In genomic region chr3:11603628-11604027, GRCh38 we compare ENCODE assay signal across 9 cellular contexts. TPM values are rescaled to one million over a fixed set of nuclear protein-coding genes. Genes with fewer than 3 reads are reported as not detected.
DNase-seq lines count a peak whose midpoint lies in the region; ATAC-seq, FAIRE-seq and TF ChIP-seq lines count a peak whose summit lies in the region.
"Had no signal": no experiment of that assay in that cellular context is flagged by ENCODE, and none has a peak within 500 bp of the region (broad histone marks: within the 10 kb centered on the region; RNA-seq: fewer than 3 reads in every experiment).

No MANE protein-coding gene starts in this region.

- peak overlapping the region; percentile 72; the same call in 1 of the 2 replicates for H3K27ac ChIP-seq in HUES6 (ENCODE audit: low read depth, low read length)
- H3K27ac ChIP-seq in K562 (ENCODE audit: extremely low read depth, low read depth, low read length), result no peak overlapping the region
- peak overlapping the region; percentile 60 for H3K27ac ChIP-seq in stomach smooth muscle (ENCODE audit: low read length)

- in situ Hi-C loops in K562 (cut with MboI), result no loop called here
- in situ Hi-C loops in HAP-1 (cut with MboI; ENCODE audit: low sequenced_read_pairs), result no loop called here

- no peak overlapping the region for H3K4me3 ChIP-seq in HUES6 (ENCODE audit: low read depth, low read length)
- H3K4me3 ChIP-seq in K562, result no peak overlapping the region
- H3K4me3 ChIP-seq in stomach smooth muscle (ENCODE audit: low read length in 2 of 2), result no peak overlapping the region
- H3K4me3 ChIP-seq in HAP-1, result no peak overlapping the region

- no peak overlapping the region for H3K4me2 ChIP-seq in K562 (ENCODE audit: insufficient read depth, low read length)

- H3K9me3 ChIP-seq in HUES6 (ENCODE audit: control insufficient read depth, insufficient read depth, low read depth, low read length) (no peaks in the 10 kb centered on the region), K562 (replicated peaks; ENCODE audit: control insufficient read depth, insufficient read depth, low read depth, low read length) (no peaks in the 10 kb centered on the region), stomach smooth muscle (ENCODE audit: control insufficient read depth in 2 of 2, low read length in 2 of 2) (no peaks in the 10 kb centered on the region), HAP-1 (no peaks in the 10 kb centered on the region)

- CTCF ChIA-PET in K562 (lab: Yijun Ruan, JAX; ENCODE audit: low intra/inter-chr PET ratio), result no interaction called here

- H4K20me1 ChIP-seq in K562 (replicated peaks; ENCODE audit: control insufficient read depth, insufficient read depth, low read length), result no peaks in the 10 kb centered on the region

- H3K4me1 ChIP-seq in HUES6 (ENCODE audit: control insufficient read depth, insufficient read depth, low read length), result peaks cover 64% of the 10 kb centered on the region
- peaks cover 8 to 13% of the 10 kb centered on the region in 2 experiments; a peak in 4 of 5 replicates for H3K4me1 ChIP-seq in K562 (replicated peaks in 1 of 2; ENCODE audit: control insufficient read depth in 2 of 2, insufficient read depth in 2 of 2, low read length in 2 of 2)
- peaks cover 49% of the 10 kb centered on the region for H3K4me1 ChIP-seq in stomach smooth muscle (ENCODE audit: control insufficient read depth, insufficient read depth, low read length)
- peaks cover 9% of the 10 kb centered on the region for H3K4me1 ChIP-seq in HAP-1

- FAIRE-seq in K562 (lab: Jason Lieb, UNC), result no peak

- H3K9ac ChIP-seq in HUES6 (ENCODE audit: low read length) (no peak overlapping the region), K562 (ENCODE audit: insufficient read depth in 1 of 2, low read depth in 2 of 2, low read length in 2 of 2) (no peak overlapping the region), stomach smooth muscle (ENCODE audit: low read length in 2 of 2) (no peak overlapping the region)

- no peaks in the 10 kb centered on the region for H3K9me1 ChIP-seq in K562 (ENCODE audit: control insufficient read depth, insufficient read depth, low read length)

- POLR2A ChIA-PET in K562 (lab: Yijun Ruan, JAX), result interaction anchor here (0.7 kb wide), 1 partner anchor 101 kb away, joined by 4 read pairs; no protein-coding TSS in a partner anchor

- no TSS peak for BruUV-seq in K562 (replicated peaks; lab: Mats Ljungman, UMichigan)

- peaks cover 13% of the 10 kb centered on the region for H3K79me2 ChIP-seq in K562 (ENCODE audit: control insufficient read depth, insufficient read depth, low read length)

- no peak for TF ChIP-seq CTCF in K562 (IDR thresholded peaks at IDR 0.05 in 2 of 3, conservative IDR thresholded peaks at IDR 0.05 in 1 of 3; ENCODE audit: insufficient read depth in 2 of 3, low read depth in 1 of 3, low read length in 3 of 3)

- H3K36me3 ChIP-seq in HUES6 (ENCODE audit: control insufficient read depth, insufficient read depth, low read length), result peaks cover 8% of the 10 kb centered on the region; the same call in 1 of the 2 replicates
- H3K36me3 ChIP-seq in K562 (ENCODE audit: control insufficient read depth, insufficient read depth, low read length), result peaks cover 5% of the 10 kb centered on the region; the same call in 2 of the 3 replicates
- H3K36me3 ChIP-seq in stomach smooth muscle (ENCODE audit: control insufficient read depth in 2 of 2, insufficient read depth in 2 of 2, low read length in 2 of 2), result peaks cover 0 to 4% of the 10 kb centered on the region in 2 donors
- no peaks in the 10 kb centered on the region; the same call in 1 of the 2 replicates for H3K36me3 ChIP-seq in HAP-1 (replicated peaks)

- 65% methylated on average over 9 of the region's 9 CpGs for WGBS in K562 (ENCODE audit: insufficient coverage, low coverage, missing lambda C conversion rate)

- no peak for DNase-seq in K562 (ENCODE audit: extremely low read depth in 1 of 4, low spot score in 3 of 4)
- peak; percentile 36 for DNase-seq in kidney glomerular epithelial cell (lab: John Stamatoyannopoulos, UW)
- DNase-seq in glomerular visceral epithelial cell (ENCODE audit: extremely low spot score), result no peak
- no peak for DNase-seq in HAP-1 (ENCODE audit: low spot score in 2 of 2)
- no peak for DNase-seq in NK-92 (lab: John Stamatoyannopoulos, UW; ENCODE audit: unreplicated experiment)
- DNase-seq in D341Med (ENCODE audit: low spot score), result no peak
- DNase-seq: NCI-H2107 had no signal

- no peak for TF ChIP-seq POLR2A in K562 (conservative IDR thresholded peaks at IDR 0.05)

- no peak for TF ChIP-seq RAD21 in K562 (CRISPR knock-in tag; conservative IDR thresholded peaks at IDR 0.05 in 1 of 2, IDR thresholded peaks at IDR 0.05 in 1 of 2)

- no peaks in the 10 kb centered on the region for H3K27me3 ChIP-seq in HUES6 (ENCODE audit: control insufficient read depth, insufficient read depth, low read length)
- no peaks in the 10 kb centered on the region for H3K27me3 ChIP-seq in K562 (ENCODE audit: control insufficient read depth in 2 of 2, insufficient read depth in 2 of 2, low read length in 2 of 2)
- no peaks in the 10 kb centered on the region for H3K27me3 ChIP-seq in stomach smooth muscle (ENCODE audit: control insufficient read depth in 1 of 2, insufficient read depth in 2 of 2, low read length in 2 of 2)
- no peaks in the 10 kb centered on the region for H3K27me3 ChIP-seq in HAP-1 (ENCODE audit: low read depth)

- intact Hi-C loops in K562 (cut with micrococcal nuclease), result no loop called here

- H2AFZ ChIP-seq in K562 (ENCODE audit: low read depth, low read length), result no peak overlapping the region

- TF ChIP-seq EP300 in K562 (IDR thresholded peaks at IDR 0.05; ENCODE audit: low read length), result no peak

- no peak for ATAC-seq in K562

TF ChIP-seq in K562, 482 proteins besides CTCF, POLR2A, EP300 and RAD21:
- TF ChIP-seq, protein P1, sequence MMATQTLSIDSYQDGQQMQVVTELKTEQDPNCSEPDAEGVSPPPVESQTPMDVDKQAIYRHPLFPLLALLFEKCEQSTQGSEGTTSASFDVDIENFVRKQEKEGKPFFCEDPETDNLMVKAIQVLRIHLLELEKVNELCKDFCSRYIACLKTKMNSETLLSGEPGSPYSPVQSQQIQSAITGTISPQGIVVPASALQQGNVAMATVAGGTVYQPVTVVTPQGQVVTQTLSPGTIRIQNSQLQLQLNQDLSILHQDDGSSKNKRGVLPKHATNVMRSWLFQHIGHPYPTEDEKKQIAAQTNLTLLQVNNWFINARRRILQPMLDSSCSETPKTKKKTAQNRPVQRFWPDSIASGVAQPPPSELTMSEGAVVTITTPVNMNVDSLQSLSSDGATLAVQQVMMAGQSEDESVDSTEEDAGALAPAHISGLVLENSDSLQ (IDR thresholded peaks at IDR 0.05), result 0 out of 2 replicates have a peak, but pooled peaks have one; percentile 17
- TF ChIP-seq ZNF324 (CRISPR knock-in tag; IDR thresholded peaks at IDR 0.05) (no peak), CEBPG (CRISPR knock-in tag; IDR thresholded peaks at IDR 0.05) (peak; percentile 50; the same call in 1 of the 2 replicates), CEBPG (tag; conservative IDR thresholded peaks at IDR 0.05 in 1 of 2, IDR thresholded peaks at IDR 0.05 in 1 of 2) (no peak), RFX1 (IDR thresholded peaks at IDR 0.05) (peak; percentile 31), ETV6 (IDR thresholded peaks at IDR 0.05; ENCODE audit: borderline replicate concordance in 1 of 2, low read depth in 2 of 2, low read length in 1 of 2) (no peak), ETV6 (CRISPR knock-in tag; IDR thresholded peaks at IDR 0.05; ENCODE audit: borderline replicate concordance) (no peak)
- TF ChIP-seq, protein P2, sequence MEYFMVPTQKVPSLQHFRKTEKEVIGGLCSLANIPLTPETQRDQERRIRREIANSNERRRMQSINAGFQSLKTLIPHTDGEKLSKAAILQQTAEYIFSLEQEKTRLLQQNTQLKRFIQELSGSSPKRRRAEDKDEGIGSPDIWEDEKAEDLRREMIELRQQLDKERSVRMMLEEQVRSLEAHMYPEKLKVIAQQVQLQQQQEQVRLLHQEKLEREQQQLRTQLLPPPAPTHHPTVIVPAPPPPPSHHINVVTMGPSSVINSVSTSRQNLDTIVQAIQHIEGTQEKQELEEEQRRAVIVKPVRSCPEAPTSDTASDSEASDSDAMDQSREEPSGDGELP (CRISPR knock-in tag; IDR thresholded peaks at IDR 0.05; ENCODE audit: borderline replicate concordance), result peak; percentile 31; the same call in 1 of the 2 replicates

RNA-seq across cellular contexts. Expression of gene VGLL4, which starts 40.1 kb away (rescaled TPM):
- 17.9 and 20.7 TPM in 2 replicates for total RNA-seq in K562 (2011; cell fraction: chromatin; rRNA removed; ENCODE audit: low replicate concordance)
- total RNA-seq in K562 (2011; cell fraction: nucleolus; rRNA removed), result 12.3 and 14.2 TPM in 2 replicates
- 15.4 and 21.1 TPM in 2 replicates for total RNA-seq in K562 (2011; cell fraction: nucleoplasm; rRNA removed)
- total RNA-seq in K562 (2014; rRNA removed) (5.6 and 7.8 TPM in 2 replicates), K562 (2014; rRNA removed; fragmentation: Illumina TruSeq; extraction: Trizol) (6.2 and 6.5 TPM in 2 replicates), K562 (2015; rRNA removed; fragmentation: Illumina TruSeq; extraction: Trizol) (8.6 and 9.1 TPM in 2 replicates), K562 (2021) (10.9 and 11.5 TPM in 2 replicates)
- polyA plus RNA-seq in K562 (2011; rRNA removed) (10.3 and 15.9 TPM in 2 replicates), K562 (2014; fragmentation: Illumina TruSeq; extraction: Trizol) (7.8 and 9.5 TPM in 2 replicates), K562 (2014; fragmentation: Nextera tagmentation; extraction: Ambion mirVana) (1 to 10 TPM in 1 of 2 experiments, under 1 TPM in 1; 0.27 to 1.0 TPM), K562 (2014; rRNA removed) (10.2 and 13.3 TPM in 2 replicates)
- 18.6 and 19.8 TPM in 2 replicates for polyA plus RNA-seq in K562 (2011; cell fraction: cytosol; rRNA removed)
- polyA plus RNA-seq in K562 (2011; cell fraction: nucleus; rRNA removed), result 20.0 and 20.9 TPM in 2 replicates
- 10.6 and 13.2 TPM in 2 replicates for polyA plus RNA-seq in K562 (2012)
- polyA minus RNA-seq in K562 (2011; rRNA and poly(A)+ RNA removed), result 9.5 and 10.5 TPM in 2 replicates
- polyA minus RNA-seq in K562 (2011; cell fraction: cytosol; rRNA and poly(A)+ RNA removed), result 5.0 and 10.6 TPM in 2 replicates
- polyA minus RNA-seq in K562 (2011; cell fraction: nucleus; rRNA and poly(A)+ RNA removed), result 10.1 and 16.2 TPM in 2 replicates
